In the genomic region with DNA sequence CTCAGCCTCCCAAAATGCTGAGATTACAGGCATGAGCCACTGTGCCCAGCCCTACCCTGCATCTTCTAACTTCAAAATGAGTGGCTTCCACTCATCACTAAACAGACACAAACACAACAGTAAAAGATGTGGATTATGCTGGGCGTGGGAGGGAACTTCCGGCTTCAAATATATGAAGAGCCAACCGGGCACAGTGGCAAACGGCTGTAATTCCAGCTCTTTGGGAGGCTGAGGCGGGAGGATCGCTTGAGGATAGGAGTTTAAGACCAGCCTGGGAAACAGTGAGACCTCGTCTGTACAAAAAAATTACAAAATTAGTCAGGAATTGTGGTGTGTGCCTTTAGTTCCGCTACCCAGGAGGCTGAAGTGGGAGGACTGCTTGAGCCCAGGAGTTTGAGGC, we compare ENCODE assay signal across 2 cellular contexts.
TF ChIP-seq lines count a peak whose summit lies in the region.

No MANE protein-coding gene starts in this region.

TF ChIP-seq in SK-N-SH, 30 proteins besides CTCF, POLR2A, EP300 and RAD21 (continued from another document):
- TF ChIP-seq, protein P1, sequence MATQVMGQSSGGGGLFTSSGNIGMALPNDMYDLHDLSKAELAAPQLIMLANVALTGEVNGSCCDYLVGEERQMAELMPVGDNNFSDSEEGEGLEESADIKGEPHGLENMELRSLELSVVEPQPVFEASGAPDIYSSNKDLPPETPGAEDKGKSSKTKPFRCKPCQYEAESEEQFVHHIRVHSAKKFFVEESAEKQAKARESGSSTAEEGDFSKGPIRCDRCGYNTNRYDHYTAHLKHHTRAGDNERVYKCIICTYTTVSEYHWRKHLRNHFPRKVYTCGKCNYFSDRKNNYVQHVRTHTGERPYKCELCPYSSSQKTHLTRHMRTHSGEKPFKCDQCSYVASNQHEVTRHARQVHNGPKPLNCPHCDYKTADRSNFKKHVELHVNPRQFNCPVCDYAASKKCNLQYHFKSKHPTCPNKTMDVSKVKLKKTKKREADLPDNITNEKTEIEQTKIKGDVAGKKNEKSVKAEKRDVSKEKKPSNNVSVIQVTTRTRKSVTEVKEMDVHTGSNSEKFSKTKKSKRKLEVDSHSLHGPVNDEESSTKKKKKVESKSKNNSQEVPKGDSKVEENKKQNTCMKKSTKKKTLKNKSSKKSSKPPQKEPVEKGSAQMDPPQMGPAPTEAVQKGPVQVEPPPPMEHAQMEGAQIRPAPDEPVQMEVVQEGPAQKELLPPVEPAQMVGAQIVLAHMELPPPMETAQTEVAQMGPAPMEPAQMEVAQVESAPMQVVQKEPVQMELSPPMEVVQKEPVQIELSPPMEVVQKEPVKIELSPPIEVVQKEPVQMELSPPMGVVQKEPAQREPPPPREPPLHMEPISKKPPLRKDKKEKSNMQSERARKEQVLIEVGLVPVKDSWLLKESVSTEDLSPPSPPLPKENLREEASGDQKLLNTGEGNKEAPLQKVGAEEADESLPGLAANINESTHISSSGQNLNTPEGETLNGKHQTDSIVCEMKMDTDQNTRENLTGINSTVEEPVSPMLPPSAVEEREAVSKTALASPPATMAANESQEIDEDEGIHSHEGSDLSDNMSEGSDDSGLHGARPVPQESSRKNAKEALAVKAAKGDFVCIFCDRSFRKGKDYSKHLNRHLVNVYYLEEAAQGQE (IDR thresholded peaks at IDR 0.05; ENCODE audit: low read depth, low read length), result no peak
- no peak for TF ChIP-seq YY1 (IDR thresholded peaks at IDR 0.05; ENCODE audit: low read depth)
- TF ChIP-seq, protein P2, sequence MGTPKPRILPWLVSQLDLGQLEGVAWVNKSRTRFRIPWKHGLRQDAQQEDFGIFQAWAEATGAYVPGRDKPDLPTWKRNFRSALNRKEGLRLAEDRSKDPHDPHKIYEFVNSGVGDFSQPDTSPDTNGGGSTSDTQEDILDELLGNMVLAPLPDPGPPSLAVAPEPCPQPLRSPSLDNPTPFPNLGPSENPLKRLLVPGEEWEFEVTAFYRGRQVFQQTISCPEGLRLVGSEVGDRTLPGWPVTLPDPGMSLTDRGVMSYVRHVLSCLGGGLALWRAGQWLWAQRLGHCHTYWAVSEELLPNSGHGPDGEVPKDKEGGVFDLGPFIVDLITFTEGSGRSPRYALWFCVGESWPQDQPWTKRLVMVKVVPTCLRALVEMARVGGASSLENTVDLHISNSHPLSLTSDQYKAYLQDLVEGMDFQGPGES (IDR thresholded peaks at IDR 0.05; ENCODE audit: low read depth, low read length), result no peak
- no peak for TF ChIP-seq FOSL2 (IDR thresholded peaks at IDR 0.05; ENCODE audit: borderline replicate concordance, low read depth)
- no peak for TF ChIP-seq FOXJ3 (CRISPR knock-in tag; IDR thresholded peaks at IDR 0.05)
- TF ChIP-seq EZH2phosphoT487 (IDR thresholded peaks at IDR 0.05; ENCODE audit: borderline replicate concordance, low read depth), result no peak
- no peak for TF ChIP-seq GATA2 (CRISPR knock-in tag; IDR thresholded peaks at IDR 0.05)
- TF ChIP-seq SMC3 (IDR thresholded peaks at IDR 0.05; ENCODE audit: low read depth, low read length), result no peak
- no peak for TF ChIP-seq ELF1 (IDR thresholded peaks at IDR 0.05)
- TF ChIP-seq, protein P3, sequence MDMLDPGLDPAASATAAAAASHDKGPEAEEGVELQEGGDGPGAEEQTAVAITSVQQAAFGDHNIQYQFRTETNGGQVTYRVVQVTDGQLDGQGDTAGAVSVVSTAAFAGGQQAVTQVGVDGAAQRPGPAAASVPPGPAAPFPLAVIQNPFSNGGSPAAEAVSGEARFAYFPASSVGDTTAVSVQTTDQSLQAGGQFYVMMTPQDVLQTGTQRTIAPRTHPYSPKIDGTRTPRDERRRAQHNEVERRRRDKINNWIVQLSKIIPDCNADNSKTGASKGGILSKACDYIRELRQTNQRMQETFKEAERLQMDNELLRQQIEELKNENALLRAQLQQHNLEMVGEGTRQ (IDR thresholded peaks at IDR 0.05; ENCODE audit: borderline replicate concordance, low read depth, low read length), result no peak
- no peak for TF ChIP-seq POLR2AphosphoS5 (IDR thresholded peaks at IDR 0.05; ENCODE audit: low read depth, low read length)
- TF ChIP-seq GABPA (IDR thresholded peaks at IDR 0.05; ENCODE audit: low read depth), result no peak

TF ChIP-seq in SK-N-SH treated with all-trans-retinoic acid at 6 μM for 48 hours, 23 proteins besides CTCF, POLR2A, EP300 and RAD21 (continued from another document):
- TF ChIP-seq TOX (CRISPR knock-in tag; IDR thresholded peaks at IDR 0.05; ENCODE audit: borderline replicate concordance) (no peak), CREB5 (CRISPR knock-in tag; IDR thresholded peaks at IDR 0.05; ENCODE audit: low read depth) (no peak), OSR1 (CRISPR knock-in tag; IDR thresholded peaks at IDR 0.05) (no peak), ISL1 (CRISPR knock-in tag; IDR thresholded peaks at IDR 0.05) (no peak), POU6F1 (CRISPR knock-in tag; IDR thresholded peaks at IDR 0.05; ENCODE audit: borderline replicate concordance, low read depth) (no peak)
